In genomic region chr11:64291746-64292457, GRCh38 we compare ENCODE assay signal across 2 cellular contexts.
TF ChIP-seq lines count a peak whose summit lies in the region.

No MANE protein-coding gene starts in this region.

TF ChIP-seq in IMR-90, 13 proteins besides CTCF, POLR2A, EP300 and RAD21:
- no peak for TF ChIP-seq BHLHE40 (IDR thresholded peaks at IDR 0.05; ENCODE audit: low read depth, low read length)

TF ChIP-seq in HEK293T, 16 proteins besides CTCF, POLR2A, EP300 and RAD21:
- TF ChIP-seq CTBP1 (IDR thresholded peaks at IDR 0.05; ENCODE audit: borderline replicate concordance) (no peak), TARDBP (IDR thresholded peaks at IDR 0.05) (no peak), ZNF384 (IDR thresholded peaks at IDR 0.05) (no peak), SUZ12 (IDR thresholded peaks at IDR 0.05) (no peak), FOXK2 (IDR thresholded peaks at IDR 0.05) (no peak), ARNT (IDR thresholded peaks at IDR 0.05) (no peak), SP1 (IDR thresholded peaks at IDR 0.05) (no peak)
- TF ChIP-seq, protein P1, sequence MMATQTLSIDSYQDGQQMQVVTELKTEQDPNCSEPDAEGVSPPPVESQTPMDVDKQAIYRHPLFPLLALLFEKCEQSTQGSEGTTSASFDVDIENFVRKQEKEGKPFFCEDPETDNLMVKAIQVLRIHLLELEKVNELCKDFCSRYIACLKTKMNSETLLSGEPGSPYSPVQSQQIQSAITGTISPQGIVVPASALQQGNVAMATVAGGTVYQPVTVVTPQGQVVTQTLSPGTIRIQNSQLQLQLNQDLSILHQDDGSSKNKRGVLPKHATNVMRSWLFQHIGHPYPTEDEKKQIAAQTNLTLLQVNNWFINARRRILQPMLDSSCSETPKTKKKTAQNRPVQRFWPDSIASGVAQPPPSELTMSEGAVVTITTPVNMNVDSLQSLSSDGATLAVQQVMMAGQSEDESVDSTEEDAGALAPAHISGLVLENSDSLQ (IDR thresholded peaks at IDR 0.05) = no peak
